29 cellular contexts compared by ENCODE assay signal in genomic region chr2:190250421-190250820, GRCh38.
"Had no signal": no experiment of that assay in that cellular context is flagged by ENCODE, and none has a peak within 500 bp of the region (broad histone marks: within the 10 kb centered on the region; RNA-seq: fewer than 3 reads in every experiment).

No MANE protein-coding gene starts in this region.

- H3K4me1 Mint-ChIP-seq: immature natural killer cell; memory B cell; naive thymus-derived CD4-positive, alpha-beta T cell; neural progenitor cell; stimulated activated effector memory CD8-positive, alpha-beta T cell treated with anti-CD3 and anti-CD28 coated beads, Interleukin-12 subunit alpha, Interleukin-12 subunit beta, amount 100 ng/mL, for 72 hours had no signal

- H3K27me3 Mint-ChIP-seq: memory B cell; naive thymus-derived CD4-positive, alpha-beta T cell; natural killer cell treated with Interleukin-12 subunit alpha and Interleukin-12 subunit beta and Interleukin-15 and Interleukin-18, amount 100 ng/mL, for 72 hours; stimulated activated naive CD8-positive, alpha-beta T cell treated with anti-CD3 and anti-CD28 coated beads, Interleukin-15, Interleukin-2, amounts not matched to agents 100 ng/mL and 50 ng/mL, for 24 hours had no signal

- H3K27ac Mint-ChIP-seq: immature natural killer cell; memory B cell; naive thymus-derived CD4-positive, alpha-beta T cell; natural killer cell treated with Interleukin-12 subunit alpha and Interleukin-12 subunit beta and Interleukin-15 and Interleukin-18, amount 100 ng/mL, for 72 hours; neural progenitor cell; stimulated activated effector memory CD8-positive, alpha-beta T cell treated with anti-CD3 and anti-CD28 coated beads, Interleukin-12 subunit alpha, Interleukin-12 subunit beta, amount 100 ng/mL, for 72 hours; stimulated activated naive CD8-positive, alpha-beta T cell treated with anti-CD3 and anti-CD28 coated beads, Interleukin-15, Interleukin-2, amounts not matched to agents 100 ng/mL and 50 ng/mL, for 24 hours had no signal

- H3K9me3 Mint-ChIP-seq: immature natural killer cell; memory B cell; natural killer cell treated with Interleukin-12 subunit alpha and Interleukin-12 subunit beta and Interleukin-15 and Interleukin-18, amount 100 ng/mL, for 72 hours; neural progenitor cell; stimulated activated effector memory CD8-positive, alpha-beta T cell treated with anti-CD3 and anti-CD28 coated beads, Interleukin-12 subunit alpha, Interleukin-12 subunit beta, amount 100 ng/mL, for 72 hours; stimulated activated naive CD8-positive, alpha-beta T cell treated with anti-CD3 and anti-CD28 coated beads, Interleukin-15, Interleukin-2, amounts not matched to agents 100 ng/mL and 50 ng/mL, for 24 hours had no signal

- H3K36me3 ChIP-seq: neural progenitor cell, uterus had no signal

- ATAC-seq: left colon; mucosa of descending colon; naive thymus-derived CD4-positive, alpha-beta T cell; natural killer cell treated with Interleukin-12 subunit alpha and Interleukin-12 subunit beta and Interleukin-15 and Interleukin-18, amount 100 ng/mL, for 72 hours; psoas muscle; stimulated activated effector memory CD8-positive, alpha-beta T cell treated with anti-CD3 and anti-CD28 coated beads, Interleukin-12 subunit alpha, Interleukin-12 subunit beta, amount 100 ng/mL, for 72 hours; upper lobe of right lung had no signal

- DNase-seq: hypothalamus; immature natural killer cell; kidney; left colon; left ventricle myocardium inferior; midbrain; mucosa of descending colon; naive thymus-derived CD4-positive, alpha-beta T cell; occipital lobe; psoas muscle; sigmoid colon; small intestine; spleen; stimulated activated CD4-positive, alpha-beta T cell treated with anti-CD3 and anti-CD28 coated beads, Interleukin-4, amount 100 ng/mL, for 24 hours; stimulated activated naive CD4-positive, alpha-beta T cell; tibial artery; trophoblast cell; upper lobe of right lung; uterus had no signal

- H3K4me1 ChIP-seq: neural progenitor cell, parathyroid adenoma, psoas muscle, suprapubic skin, tibial artery, upper lobe of right lung, uterus had no signal

- H3K27me3 ChIP-seq: neural progenitor cell, neutrophil, sigmoid colon, spleen, suprapubic skin, tibial artery, upper lobe of right lung, uterus had no signal

- H3K27ac ChIP-seq: left ventricle myocardium inferior, neural progenitor cell, neutrophil, parathyroid adenoma, psoas muscle, sigmoid colon, suprapubic skin, thoracic aorta, tibial artery, upper lobe of right lung had no signal

- H3K9me3 ChIP-seq: left ventricle myocardium inferior, mucosa of descending colon, neutrophil, psoas muscle, sigmoid colon, spleen, suprapubic skin, thoracic aorta, tibial artery, upper lobe of right lung, uterus had no signal

- H3K4me3 ChIP-seq: left ventricle myocardium inferior, lung, mucosa of descending colon, neural progenitor cell, psoas muscle, sigmoid colon, spleen, suprapubic skin, thoracic aorta, tibial artery, upper lobe of right lung, uterus had no signal

- H3K4me3 Mint-ChIP-seq: immature natural killer cell; memory B cell; naive thymus-derived CD4-positive, alpha-beta T cell; natural killer cell treated with Interleukin-12 subunit alpha and Interleukin-12 subunit beta and Interleukin-15 and Interleukin-18, amount 100 ng/mL, for 72 hours; neural progenitor cell; stimulated activated effector memory CD8-positive, alpha-beta T cell treated with anti-CD3 and anti-CD28 coated beads, Interleukin-12 subunit alpha, Interleukin-12 subunit beta, amount 100 ng/mL, for 72 hours; stimulated activated naive CD8-positive, alpha-beta T cell treated with anti-CD3 and anti-CD28 coated beads, Interleukin-15, Interleukin-2, amounts not matched to agents 100 ng/mL and 50 ng/mL, for 24 hours had no signal
